Comparison of ENCODE assay signal across 14 cellular contexts in genomic region chr16:85082553-85083050, GRCh38. TPM values are rescaled to one million over a fixed set of nuclear protein-coding genes. Genes with fewer than 3 reads are reported as not detected.
A peak's percentile ranks its signal among the peaks of the same experiment; 100 is the strongest.
DNase-seq lines count a peak whose midpoint lies in the region; ATAC-seq and TF ChIP-seq lines count a peak whose summit lies in the region.
"Had no signal": no experiment of that assay in that cellular context is flagged by ENCODE, and none has a peak within 500 bp of the region (broad histone marks: within the 10 kb centered on the region; RNA-seq: fewer than 3 reads in every experiment).

No MANE protein-coding gene starts in this region.

- intact Hi-C loops in sigmoid colon (cut with DNase I), result loop anchor here (1.0 kb wide), 1 partner anchor 9 kb away; no protein-coding TSS in a partner anchor

- DNase-seq in cerebellar cortex (ENCODE audit: low spot score) (peak; percentile 74), sigmoid colon (no peak), foreskin fibroblast (no peak), MG63 (no peak)
- DNase-seq: activated CD8-positive, alpha-beta T cell treated with anti-CD3 and anti-CD28 coated beads for 36 hours; CD4-positive, CD25-positive, alpha-beta regulatory T cell; head of caudate nucleus; stimulated activated CD4-positive, alpha-beta T cell treated with anti-CD3 and anti-CD28 coated beads, Interleukin-12 subunit alpha, Interleukin-12 subunit beta, amount 100 ng/mL, for 4 hours had no signal

- ATAC-seq in HG03342 (IDR thresholded peaks at IDR 0.05; ENCODE audit: unreplicated experiment), result peak; percentile 45
- no peak for ATAC-seq in HG03039 (IDR thresholded peaks at IDR 0.05; ENCODE audit: unreplicated experiment)
- ATAC-seq: activated CD8-positive, alpha-beta T cell treated with anti-CD3 and anti-CD28 coated beads for 36 hours had no signal

- H3K9me2 ChIP-seq in neural cell (ENCODE audit: insufficient read depth, low read length), result no peaks in the 10 kb centered on the region

- no peak overlapping the region for H2AFZ ChIP-seq in neural cell (ENCODE audit: low read depth, low read length)

- TF ChIP-seq EP300 in neural cell (conservative IDR thresholded peaks at IDR 0.05; ENCODE audit: poor library complexity, severe bottlenecking), result no peak
- TF ChIP-seq EP300 in sigmoid colon (IDR thresholded peaks at IDR 0.05), result no peak

- no peak overlapping the region for H3K4me2 ChIP-seq in neural cell (ENCODE audit: low read length)

- TF ChIP-seq CTCF in neural cell (IDR thresholded peaks at IDR 0.05; ENCODE audit: poor library complexity, severe bottlenecking), result no peak
- no peak for TF ChIP-seq CTCF in sigmoid colon (IDR thresholded peaks at IDR 0.05)
- TF ChIP-seq CTCF in foreskin fibroblast (IDR thresholded peaks at IDR 0.05; ENCODE audit: low read depth, low read length), result no peak

- H3K36me3 ChIP-seq in ES-I3 (ENCODE audit: insufficient read depth, low read length), result no peaks in the 10 kb centered on the region
- peaks cover 4% of the 10 kb centered on the region for H3K36me3 ChIP-seq in neural cell (ENCODE audit: insufficient read depth, low read length)
- H3K36me3 ChIP-seq in sigmoid colon, result peaks cover 0 to 58% (median 22%) of the 10 kb centered on the region in 4 donors
- no peaks in the 10 kb centered on the region for H3K36me3 ChIP-seq in MG63

- no peaks in the 10 kb centered on the region for H3F3A ChIP-seq in neural cell (ENCODE audit: insufficient read depth, low read length, poor library complexity, severe bottlenecking)

- no peak for TF ChIP-seq POLR2A in sigmoid colon (IDR thresholded peaks at IDR 0.05)

- H3K4me1 ChIP-seq in ES-I3 (ENCODE audit: insufficient read depth, low read length), result peaks cover 25% of the 10 kb centered on the region
- H3K4me1 ChIP-seq in sigmoid colon, result peaks cover 0 to 8% (median 6%) of the 10 kb centered on the region in 4 donors

- H3K9ac ChIP-seq in ES-I3 (ENCODE audit: low read depth, low read length) (peak overlapping the region; percentile 11; the same call in 1 of the 2 replicates), neural cell (ENCODE audit: low read length) (peak overlapping the region; percentile 10)

- no peaks in the 10 kb centered on the region for H3K79me2 ChIP-seq in neural cell (replicated peaks; ENCODE audit: insufficient read depth, low read length)

- H4K20me1 ChIP-seq in neural cell (ENCODE audit: insufficient read depth), result no peaks in the 10 kb centered on the region

- H3K4me3 ChIP-seq in neural cell (ENCODE audit: low read length), result peak overlapping the region; percentile 6
- H3K4me3 ChIP-seq in sigmoid colon, result no peak overlapping the region
- H3K4me3 ChIP-seq in foreskin fibroblast (ENCODE audit: low read depth in 1 of 2, low read length in 2 of 2), result no peak overlapping the region
- no peak overlapping the region for H3K4me3 ChIP-seq in MG63

- 53 to 65% methylated on average over 23 of the region's 23 CpGs for WGBS in sigmoid colon, 2 donors

- H3K27ac ChIP-seq in neural cell (ENCODE audit: low read length) (no peak overlapping the region), sigmoid colon (no peak overlapping the region)

- no peaks in the 10 kb centered on the region for H3K9me3 ChIP-seq in ES-I3 (ENCODE audit: control insufficient read depth, insufficient read depth, low read length)
- no peaks in the 10 kb centered on the region for H3K9me3 ChIP-seq in neural cell (ENCODE audit: low read length)
- no peaks in the 10 kb centered on the region for H3K9me3 ChIP-seq in sigmoid colon
- H3K9me3 ChIP-seq in MG63, result no peaks in the 10 kb centered on the region

- H3K27me3 ChIP-seq in neural cell (ENCODE audit: insufficient read depth, low read depth, low read length) (no peaks in the 10 kb centered on the region), sigmoid colon (no peaks in the 10 kb centered on the region), MG63 (no peaks in the 10 kb centered on the region)
- H3K27me3 ChIP-seq: dorsolateral prefrontal cortex had no signal

- TF ChIP-seq RAD21 in neural cell (conservative IDR thresholded peaks at IDR 0.05), result no peak

TF ChIP-seq in neural cell, 6 proteins besides CTCF, POLR2A, EP300 and RAD21:
- peak; percentile 21 for TF ChIP-seq MXI1 (conservative IDR thresholded peaks at IDR 0.05; ENCODE audit: poor library complexity, severe bottlenecking)
- no peak for TF ChIP-seq EZH2 (IDR thresholded peaks at IDR 0.05; ENCODE audit: borderline replicate concordance, insufficient read depth, low read length, poor library complexity, severe bottlenecking)
TF ChIP-seq in neural cell: peak in this region for 1.

RNA-seq across cellular contexts. Expression of gene CIBAR2, which starts 29.7 kb away (rescaled TPM):
- not detected in 2 replicates for polyA plus RNA-seq in neural cell
- not detected in 2 replicates for polyA minus RNA-seq in neural cell
- not detected for total RNA-seq in sigmoid colon
- not detected for polyA plus RNA-seq in sigmoid colon
- total RNA-seq in MG63 (2014; rRNA removed; shearing (Covaris generic); ENCODE audit: low replicate concordance), result 0.72 TPM in 1 of 2 replicates, not detected in the other
- total RNA-seq: activated CD8-positive, alpha-beta T cell treated with anti-CD3 and anti-CD28 coated beads for 36 hours; CD4-positive, CD25-positive, alpha-beta regulatory T cell; mononuclear cell had no signal
- polyA plus RNA-seq: CD4-positive, CD25-positive, alpha-beta regulatory T cell had no signal

RNA-seq across cellular contexts. Expression of gene KIAA0513, which starts 55.0 kb away (rescaled TPM):
- polyA plus RNA-seq in neural cell, result 18.9 and 24.9 TPM in 2 replicates
- 39.2 and 50.4 TPM in 2 replicates for polyA minus RNA-seq in neural cell
- total RNA-seq in sigmoid colon, result 10 to 100 TPM; 18.6 to 40.2 (median 26.4) TPM
- 10 to 100 TPM in 2 of 3 donors, 1 to 10 TPM in 1; 8.4 to 14.8 (median 10.6) TPM for polyA plus RNA-seq in sigmoid colon
- 4.2 and 4.4 TPM in 2 replicates for total RNA-seq in MG63 (2014; rRNA removed; shearing (Covaris generic); ENCODE audit: low replicate concordance)
